ENCODE assay signal across 9 cellular contexts in the genomic region with DNA sequence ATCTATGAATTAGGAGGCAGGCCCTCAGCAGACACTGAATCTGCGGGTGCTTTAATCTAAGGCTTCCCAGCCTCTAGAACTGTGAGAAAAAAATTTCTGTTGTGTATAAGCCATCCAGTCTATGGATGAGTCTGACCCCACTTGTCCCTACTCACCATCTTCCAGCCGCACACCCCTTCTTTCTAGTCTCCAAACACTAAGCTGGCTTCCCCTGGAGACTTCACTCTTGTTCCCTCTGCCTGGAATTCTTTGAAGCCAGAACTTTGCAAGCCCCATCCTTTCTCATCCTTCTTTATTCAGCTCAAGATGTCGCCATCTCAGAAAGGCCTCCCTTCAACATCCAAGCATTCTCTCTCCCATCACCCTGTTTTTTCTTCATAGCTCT. TPM values are rescaled to one million over a fixed set of nuclear protein-coding genes. Genes with fewer than 3 reads are reported as not detected.
DNase-seq lines count a peak whose midpoint lies in the region; ATAC-seq and TF ChIP-seq lines count a peak whose summit lies in the region.
"Had no signal": no experiment of that assay in that cellular context is flagged by ENCODE, and none has a peak within 500 bp of the region (broad histone marks: within the 10 kb centered on the region; RNA-seq: fewer than 3 reads in every experiment).

No MANE protein-coding gene starts in this region.

- 13 to 27% (median 18%) methylated on average over 3 of the region's 3 CpGs for WGBS in heart left ventricle, 4 donors

- H3K4me1 ChIP-seq in HAP-1 (peaks cover 18% of the 10 kb centered on the region), heart left ventricle (peaks cover 0 to 35% (median 17%) of the 10 kb centered on the region in 12 donors)

- H3K4me3 ChIP-seq in HAP-1 (peak overlapping the region; percentile 96), heart left ventricle (peak overlapping the region; percentile 62 to 96 (median 78)), skeletal muscle cell (ENCODE audit: low read depth, low read length) (peak overlapping the region; percentile 83)

- H3K9me3 ChIP-seq in HAP-1 (no peaks in the 10 kb centered on the region), heart left ventricle (no peaks in the 10 kb centered on the region)

- intact Hi-C loops in heart left ventricle (cut with DNase I) = no loop called here

- peak overlapping the region; percentile 45 to 89 (median 82) for H3K27ac ChIP-seq in heart left ventricle

- H3K9me3 Mint-ChIP-seq in T-cell = no peaks in the 10 kb centered on the region

- H3K36me3 Mint-ChIP-seq in T-cell = no peaks in the 10 kb centered on the region

- no peak overlapping the region for H3K4me3 Mint-ChIP-seq in T-cell

- ATAC-seq in T-cell (replicated peaks in 1 of 4) = no peak
- ATAC-seq in heart left ventricle = peak in 3 of 4 donors; percentile 23 to 29 (median 27)
- ATAC-seq in HG03432 (IDR thresholded peaks at IDR 0.05; ENCODE audit: unreplicated experiment) = no peak
- ATAC-seq in HG02885 (IDR thresholded peaks at IDR 0.05; ENCODE audit: poor library complexity, unreplicated experiment) = no peak

- H3K27me3 Mint-ChIP-seq in T-cell = no peaks in the 10 kb centered on the region

- POLR2A ChIA-PET in T-cell (lab: Charles Lee) = no interaction called here

- in situ Hi-C loops in HAP-1 (cut with MboI; ENCODE audit: low sequenced_read_pairs) = no loop called here
- in situ Hi-C loops in KBM-7 (cut with MboI; ENCODE audit: low pct_unique_long_range_greater_than_20kb, low sequenced_read_pairs) = no loop called here

- DNase-seq in HAP-1 (ENCODE audit: low spot score in 2 of 2) (no peak), T-cell (peak in 1 of 34 experiments; percentile 11), heart left ventricle (no peak), skeletal muscle cell (ENCODE audit: low read depth) (no peak), KBM-7 (no peak), inferior parietal cortex (ENCODE audit: extremely low spot score) (no peak)

- peak overlapping the region; percentile 83 to 86 for H3K27ac Mint-ChIP-seq in T-cell

- CTCF ChIA-PET in T-cell (lab: Charles Lee) = interaction anchor here in 1 of 2 donors (1.2 to 1.4 kb wide), 2 partner anchors 27 to 142 kb away, joined by 6 to 7 read pairs; no protein-coding TSS in a partner anchor

- TF ChIP-seq POLR2A in heart left ventricle (IDR thresholded peaks at IDR 0.05) = no peak

- peaks cover 19 to 26% (median 26%) of the 10 kb centered on the region in 3 donors for H3K4me1 Mint-ChIP-seq in T-cell

- no peaks in the 10 kb centered on the region for H3K36me3 ChIP-seq in HAP-1 (replicated peaks)
- H3K36me3 ChIP-seq in heart left ventricle = no peaks in the 10 kb centered on the region

- no peaks in the 10 kb centered on the region for H3K27me3 ChIP-seq in HAP-1 (ENCODE audit: low read depth)
- no peaks in the 10 kb centered on the region for H3K27me3 ChIP-seq in heart left ventricle

- no peak for TF ChIP-seq CTCF in heart left ventricle (IDR thresholded peaks at IDR 0.05)

RNA-seq across cellular contexts. Expression of gene NUP93, which starts 0.6 kb away (rescaled TPM):
- total RNA-seq in T-cell (10 to 100 TPM; 52.6 to 72.4 (median 60.5) TPM), heart left ventricle (10 to 100 TPM; 21.8 to 49.0 (median 27.8) TPM)
- polyA plus RNA-seq in heart left ventricle = 10 to 100 TPM; 23.7 to 28.5 TPM

RNA-seq across cellular contexts. Expression of gene MT1X, which starts 47.1 kb away (rescaled TPM):
- total RNA-seq in T-cell (10 to 100 TPM; 18.7 to 30.8 (median 28.8) TPM), heart left ventricle (100 to 1,000 TPM in 4 of 9 donors, 10 to 100 TPM in 5; 20.6 to 918 (median 77.7) TPM)
- polyA plus RNA-seq in heart left ventricle = 100 to 1,000 TPM; 144 to 145 TPM

RNA-seq across cellular contexts. Expression of gene MT1H, which starts 59.7 kb away (rescaled TPM):
- total RNA-seq in T-cell (1 to 10 TPM in 1 of 5 donors, not detected in 4; 1.4 TPM), heart left ventricle (1 to 10 TPM in 2 of 9 donors, not detected in 7; 2.2 to 3.1 TPM)
- polyA plus RNA-seq in heart left ventricle = not detected
- total RNA-seq: M059J had no signal

Comparison
In these comparisons a context has a peak if more than half of its experiments do, and no peak if none do; other contexts are left out.
1. ATAC-seq: peak in heart left ventricle (3 of 4); none in T-cell (0 of 4), HG03432 (single experiment) and HG02885 (single experiment).
2. Peak in every context shown above with its lines, with median percentiles within 50 percentile points of each other: H3K4me3 ChIP-seq.